In genomic region chr9:18297532-18297872, GRCh38 we compare ENCODE assay signal across 10 cellular contexts.
A peak's percentile ranks its signal among the peaks of the same experiment; 100 is the strongest.
DNase-seq lines count a peak whose midpoint lies in the region; ATAC-seq, FAIRE-seq and TF ChIP-seq lines count a peak whose summit lies in the region.
"Had no signal": no experiment of that assay in that cellular context is flagged by ENCODE, and none has a peak within 500 bp of the region (broad histone marks: within the 10 kb centered on the region; RNA-seq: fewer than 3 reads in every experiment).

No MANE protein-coding gene starts in this region.

- TF ChIP-seq CTCF in HepG2 (CRISPR knock-in tag; IDR thresholded peaks at IDR 0.05): no peak
- peak in 1 of 4 donors; percentile 7 for TF ChIP-seq CTCF in right lobe of liver (IDR thresholded peaks at IDR 0.05)
- TF ChIP-seq CTCF in PC-3 (conservative IDR thresholded peaks at IDR 0.05; ENCODE audit: low read depth, low read length): peak; percentile 53
- peak; percentile 21 for TF ChIP-seq CTCF in fibroblast of villous mesenchyme (IDR thresholded peaks at IDR 0.05; ENCODE audit: insufficient read depth, low read depth, low read length)
- TF ChIP-seq CTCF in suprapubic skin (IDR thresholded peaks at IDR 0.05): no peak

- H3K9me2 ChIP-seq in PC-3 (replicated peaks; ENCODE audit: low read length): no peaks in the 10 kb centered on the region

- H3K36me3 ChIP-seq in HepG2 (replicated peaks in 1 of 2; ENCODE audit: control insufficient read depth in 1 of 2, insufficient read depth in 2 of 2, low read length in 2 of 2) (no peaks in the 10 kb centered on the region), right lobe of liver (no peaks in the 10 kb centered on the region), PC-3 (ENCODE audit: low read depth, low read length) (no peaks in the 10 kb centered on the region), suprapubic skin (no peaks in the 10 kb centered on the region)
- H3K36me3 ChIP-seq: stomach had no signal

- no peaks in the 10 kb centered on the region for H3K79me2 ChIP-seq in HepG2 (ENCODE audit: insufficient read depth, low read length)
- no peaks in the 10 kb centered on the region for H3K79me2 ChIP-seq in PC-3 (ENCODE audit: low read length)

- TF ChIP-seq POLR2A in HepG2 (IDR thresholded peaks at IDR 0.05; ENCODE audit: insufficient read depth in 1 of 2, low read depth in 2 of 2, low read length in 2 of 2) (no peak), right lobe of liver (IDR thresholded peaks at IDR 0.05) (no peak), suprapubic skin (IDR thresholded peaks at IDR 0.05) (no peak)

- CTCF ChIA-PET in HepG2 (lab: Yijun Ruan, JAX; ENCODE audit: low intra/inter-chr PET ratio, low total read pairs) (no interaction called here), PC-3 (lab: Charles Lee) (no interaction called here)

- no peak for TF ChIP-seq RAD21 in HepG2 (CRISPR knock-in tag; IDR thresholded peaks at IDR 0.05)

- intact Hi-C loops in HepG2 (cut with micrococcal nuclease; ENCODE audit: unreplicated experiment) (no loop called here), right lobe of liver (cut with DNase I) (no loop called here), PC-3 (cut with micrococcal nuclease) (no loop called here)

- BruUV-seq in HepG2 (replicated peaks; lab: Mats Ljungman, UMichigan) (no TSS peak), PC-3 (replicated peaks; lab: Mats Ljungman, UMichigan) (no TSS peak)

- H3K4me3 ChIP-seq in HepG2 (replicated peaks in 1 of 3; ENCODE audit: insufficient read depth in 1 of 3, low read depth in 2 of 3, low read length in 3 of 3) (no peak overlapping the region), right lobe of liver (no peak overlapping the region), PC-3 (ENCODE audit: low read length) (no peak overlapping the region), fibroblast of villous mesenchyme (ENCODE audit: low read depth, low read length) (no peak overlapping the region), suprapubic skin (no peak overlapping the region)
- H3K4me3 ChIP-seq: stomach had no signal

- H3K4me2 ChIP-seq in HepG2 (ENCODE audit: low read depth, low read length) (no peak overlapping the region), PC-3 (ENCODE audit: low read length) (no peak overlapping the region)

- no peaks in the 10 kb centered on the region for H3K9me3 ChIP-seq in HepG2 (ENCODE audit: low read length)
- no peaks in the 10 kb centered on the region for H3K9me3 ChIP-seq in right lobe of liver
- no peaks in the 10 kb centered on the region for H3K9me3 ChIP-seq in PC-3 (ENCODE audit: low read length)
- H3K9me3 ChIP-seq in suprapubic skin: no peaks in the 10 kb centered on the region
- H3K9me3 ChIP-seq: stomach had no signal

- in situ Hi-C loops in HepG2 (cut with HindIII; ENCODE audit: extremely low pct_ligation_motif_present, low pct_unique_long_range_greater_than_20kb): no loop called here

- H3K9ac ChIP-seq in HepG2 (ENCODE audit: insufficient read depth, low read depth, low read length) (no peak overlapping the region), PC-3 (ENCODE audit: low read length) (no peak overlapping the region)

- no peak for FAIRE-seq in HepG2 (lab: Jason Lieb, UNC)

- H2AFZ ChIP-seq in HepG2 (ENCODE audit: low read length) (no peak overlapping the region), PC-3 (ENCODE audit: low read length) (0 out of 2 replicates have a peak overlapping the region, but pooled peaks have one; percentile 3)

- H3K27me3 ChIP-seq in HepG2 (ENCODE audit: control insufficient read depth in 1 of 2, insufficient read depth in 2 of 2, low read length in 2 of 2) (no peaks in the 10 kb centered on the region), right lobe of liver (no peaks in the 10 kb centered on the region), PC-3 (ENCODE audit: low read length) (no peaks in the 10 kb centered on the region), suprapubic skin (no peaks in the 10 kb centered on the region)
- H3K27me3 ChIP-seq: stomach had no signal

- H4K20me1 ChIP-seq in HepG2 (ENCODE audit: insufficient read depth, low read length) (no peaks in the 10 kb centered on the region), PC-3 (ENCODE audit: low read length) (no peaks in the 10 kb centered on the region)

- no peaks in the 10 kb centered on the region for H3F3A ChIP-seq in PC-3 (ENCODE audit: low read length, unreplicated experiment)

- ATAC-seq in HepG2: peak; percentile 69
- no peak for ATAC-seq in right lobe of liver
- ATAC-seq in PC-3: no peak
- ATAC-seq: activated CD8-positive, alpha-beta memory T cell treated with anti-CD3 and anti-CD28 coated beads, Interleukin-2, amount 10 ng/mL, durations not matched to agents 7 days and 5 days had no signal

- WGBS in HepG2 (ENCODE audit: low lambda C conversion rate): 2% methylated on average over 5 of the region's 5 CpGs
- WGBS in right lobe of liver (ENCODE audit: insufficient coverage, low coverage, low lambda C conversion rate, missing lambda C conversion rate): 36% methylated on average over 5 of the region's 5 CpGs
- 44% methylated on average over 5 of the region's 5 CpGs for WGBS in suprapubic skin

- no peak overlapping the region for H3K27ac ChIP-seq in HepG2 (ENCODE audit: extremely low read length, insufficient read depth, low read length)
- H3K27ac ChIP-seq in right lobe of liver: no peak overlapping the region
- H3K27ac ChIP-seq in PC-3 (ENCODE audit: low read length): no peak overlapping the region
- H3K27ac ChIP-seq in suprapubic skin: no peak overlapping the region
- H3K27ac ChIP-seq: stomach had no signal

- H3K4me1 ChIP-seq in HepG2 (ENCODE audit: insufficient read depth, low read length) (no peaks in the 10 kb centered on the region), right lobe of liver (no peaks in the 10 kb centered on the region), PC-3 (ENCODE audit: insufficient read depth, low read length) (peaks cover 8% of the 10 kb centered on the region), suprapubic skin (peaks cover 17% of the 10 kb centered on the region)

- TF ChIP-seq EP300 in HepG2 (IDR thresholded peaks at IDR 0.05; ENCODE audit: low read depth in 2 of 2, low read length in 2 of 2) (no peak), HepG2 (CRISPR knock-in tag; IDR thresholded peaks at IDR 0.05; ENCODE audit: borderline replicate concordance) (no peak), suprapubic skin (IDR thresholded peaks at IDR 0.05) (no peak)

- peak; percentile 4 for DNase-seq in HepG2 (ENCODE audit: low spot score)
- DNase-seq in right lobe of liver: no peak
- DNase-seq in PC-3: peak; percentile 37
- DNase-seq in fibroblast of villous mesenchyme (ENCODE audit: low read depth): no peak
- DNase-seq in T-helper 2 cell: no peak
- no peak for DNase-seq in C1 segment of cervical spinal cord (lab: John Stamatoyannopoulos, UW)
- no peak for DNase-seq in suprapubic skin (ENCODE audit: low spot score in 2 of 2)
- no peak for DNase-seq in stimulated activated CD4-positive, alpha-beta T cell treated with anti-CD3 and anti-CD28 coated beads, Interleukin-4, amount 100 ng/mL, for 4 hours
- DNase-seq: activated CD8-positive, alpha-beta memory T cell treated with anti-CD3 and anti-CD28 coated beads, Interleukin-2, amount 10 ng/mL, durations not matched to agents 7 days and 5 days; stomach had no signal

- POLR2A ChIA-PET in HepG2 (lab: Yijun Ruan, JAX): no interaction called here
- POLR2A ChIA-PET in PC-3 (lab: Charles Lee; ENCODE audit: unreplicated experiment): no interaction called here

TF ChIP-seq in HepG2, 621 proteins besides CTCF, POLR2A, EP300 and RAD21:
- TF ChIP-seq KLF9 (CRISPR knock-in tag; IDR thresholded peaks at IDR 0.05; ENCODE audit: low read depth) (no peak), JUN (CRISPR knock-in tag; IDR thresholded peaks at IDR 0.05) (no peak), ATAD3A (CRISPR knock-in tag; IDR thresholded peaks at IDR 0.05) (no peak), ZNF451 (CRISPR knock-in tag; IDR thresholded peaks at IDR 0.05) (no peak), SAP130 (CRISPR knock-in tag; IDR thresholded peaks at IDR 0.05; ENCODE audit: low read depth) (no peak), ZNF33B (CRISPR knock-in tag; IDR thresholded peaks at IDR 0.05) (no peak), TCF7 (IDR thresholded peaks at IDR 0.05; ENCODE audit: low read depth) (no peak), GTF3A (CRISPR knock-in tag; conservative IDR thresholded peaks at IDR 0.05) (no peak), CHCHD3 (CRISPR knock-in tag; IDR thresholded peaks at IDR 0.05) (no peak), LBX2 (CRISPR knock-in tag; IDR thresholded peaks at IDR 0.05; ENCODE audit: borderline replicate concordance) (no peak), TCF7L2 (IDR thresholded peaks at IDR 0.05; ENCODE audit: low read depth, low read length) (no peak), GATA4 (IDR thresholded peaks at IDR 0.05; ENCODE audit: borderline replicate concordance, low read depth) (no peak), ZNF431 (CRISPR knock-in tag; IDR thresholded peaks at IDR 0.05; ENCODE audit: borderline replicate concordance, low read depth) (no peak), DPF2 (CRISPR knock-in tag; IDR thresholded peaks at IDR 0.05; ENCODE audit: borderline replicate concordance, low read depth) (no peak), ZEB1 (IDR thresholded peaks at IDR 0.05; ENCODE audit: insufficient replicate concordance, low read depth) (no peak), CENPT (CRISPR knock-in tag; IDR thresholded peaks at IDR 0.05; ENCODE audit: low read depth) (no peak), ZNF672 (CRISPR knock-in tag; IDR thresholded peaks at IDR 0.05) (no peak)

Comparison
In these comparisons a context has a peak if more than half of its experiments do, and no peak if none do; other contexts are left out.
1. DNase-seq: peak in HepG2 (single experiment) and PC-3 (single experiment); none in right lobe of liver (0 of 3), fibroblast of villous mesenchyme (single experiment), T-helper 2 cell (0 of 5), C1 segment of cervical spinal cord (0 of 14), suprapubic skin (0 of 2) and stimulated activated CD4-positive, alpha-beta T cell treated with anti-CD3 and anti-CD28 coated beads, Interleukin-4, amount 100 ng/mL, for 4 hours (0 of 2).
2. CTCF ChIP-seq: peak in PC-3 (single experiment) and fibroblast of villous mesenchyme (single experiment); none in HepG2 (single experiment) and suprapubic skin (0 of 2).